2 cellular contexts compared by ENCODE assay signal in genomic region chr20:33277471-33278441, GRCh38.
TF ChIP-seq lines count a peak whose summit lies in the region.

No MANE protein-coding gene starts in this region.

TF ChIP-seq in H1, 55 proteins besides CTCF, POLR2A, EP300 and RAD21:
- TF ChIP-seq BCL11A (IDR thresholded peaks at IDR 0.05; ENCODE audit: low read depth in 2 of 2, low read length in 2 of 2): no peak
- no peak for TF ChIP-seq CBX5 (IDR thresholded peaks at IDR 0.05; ENCODE audit: low read depth, low read length)
- TF ChIP-seq TBP (IDR thresholded peaks at IDR 0.05; ENCODE audit: low read depth, low read length): no peak
- no peak for TF ChIP-seq FOSL1 (IDR thresholded peaks at IDR 0.05; ENCODE audit: insufficient read depth, low read depth, low read length)
- no peak for TF ChIP-seq CTBP2 (IDR thresholded peaks at IDR 0.05; ENCODE audit: borderline replicate concordance, insufficient read depth, insufficient read length, low read length)
- TF ChIP-seq MAFK (IDR thresholded peaks at IDR 0.05; ENCODE audit: low read depth, low read length): no peak
- TF ChIP-seq SIRT6 (IDR thresholded peaks at IDR 0.05; ENCODE audit: low read length): no peak
- TF ChIP-seq ASH2L (IDR thresholded peaks at IDR 0.05; ENCODE audit: low read length): no peak
- TF ChIP-seq CHD2 (IDR thresholded peaks at IDR 0.05; ENCODE audit: low read length): no peak
- no peak for TF ChIP-seq TCF12 (IDR thresholded peaks at IDR 0.05; ENCODE audit: low read depth, low read length)
- TF ChIP-seq POLR2AphosphoS5 (IDR thresholded peaks at IDR 0.05; ENCODE audit: low read depth, low read length): no peak
- no peak for TF ChIP-seq RBBP5 (IDR thresholded peaks at IDR 0.05; ENCODE audit: borderline replicate concordance, low read depth, low read length)
- TF ChIP-seq RXRA (IDR thresholded peaks at IDR 0.05; ENCODE audit: insufficient read depth, low read depth, low read length): no peak
- no peak for TF ChIP-seq SP4 (IDR thresholded peaks at IDR 0.05; ENCODE audit: low read length)
- no peak for TF ChIP-seq MAX (IDR thresholded peaks at IDR 0.05)
- TF ChIP-seq JUN (IDR thresholded peaks at IDR 0.05; ENCODE audit: low read depth, low read length): no peak
- no peak for TF ChIP-seq E2F6 (IDR thresholded peaks at IDR 0.05)
- TF ChIP-seq ZNF274 (IDR thresholded peaks at IDR 0.05; ENCODE audit: borderline replicate concordance, extremely low read depth, low read length): no peak
- no peak for TF ChIP-seq CHD1 (IDR thresholded peaks at IDR 0.05; ENCODE audit: low read depth, low read length)
- TF ChIP-seq TAF1 (IDR thresholded peaks at IDR 0.05; ENCODE audit: low read depth, low read length): no peak

TF ChIP-seq in SK-N-SH, 30 proteins besides CTCF, POLR2A, EP300 and RAD21:
- TF ChIP-seq FOSL2 (IDR thresholded peaks at IDR 0.05; ENCODE audit: borderline replicate concordance, low read depth) (no peak), GABPA (IDR thresholded peaks at IDR 0.05; ENCODE audit: low read depth) (no peak), EZH2phosphoT487 (IDR thresholded peaks at IDR 0.05; ENCODE audit: borderline replicate concordance, low read depth) (no peak), MAX (IDR thresholded peaks at IDR 0.05; ENCODE audit: low read depth) (no peak), RCOR1 (IDR thresholded peaks at IDR 0.05; ENCODE audit: low read length) (no peak), POLR2AphosphoS5 (IDR thresholded peaks at IDR 0.05; ENCODE audit: low read depth, low read length) (no peak), MEF2A (IDR thresholded peaks at IDR 0.05; ENCODE audit: borderline replicate concordance, low read depth) (no peak)
TF ChIP-seq in SK-N-SH: peak in this region for 0.
